18 cellular contexts compared by ENCODE assay signal in the genomic region with DNA sequence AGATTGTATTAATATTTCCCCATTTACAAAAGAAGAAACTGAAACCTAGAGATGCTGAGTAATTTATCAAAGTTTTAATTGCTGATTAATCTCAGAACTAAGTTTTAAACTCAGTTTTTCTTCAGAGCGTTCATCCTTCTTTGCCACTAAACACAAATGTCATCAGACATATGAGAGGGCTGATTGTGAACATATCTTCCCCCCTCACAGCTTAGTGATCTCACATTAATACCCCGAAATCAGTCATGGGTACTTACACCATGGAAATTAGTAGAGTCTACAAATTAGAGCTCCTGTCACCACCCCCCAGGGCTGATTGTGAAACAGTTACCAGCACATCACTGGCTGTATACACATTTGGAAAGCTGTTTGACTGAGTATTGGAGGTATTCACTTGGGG.
"Had no signal": no experiment of that assay in that cellular context is flagged by ENCODE, and none has a peak within 500 bp of the region (broad histone marks: within the 10 kb centered on the region; RNA-seq: fewer than 3 reads in every experiment).

No MANE protein-coding gene starts in this region.

- ATAC-seq: body of pancreas; gastrocnemius medialis; heart left ventricle; left cardiac atrium; natural killer cell; right cardiac atrium; stimulated activated naive CD8-positive, alpha-beta T cell treated with anti-CD3 and anti-CD28 coated beads, Interleukin-15, amount 100 ng/mL, for 72 hours had no signal

- H3K27me3 Mint-ChIP-seq: activated naive CD4-positive, alpha-beta T cell treated with anti-CD3 and anti-CD28 coated beads, Interleukin-2, amount 50 U/mL, for 24 hours; stimulated activated naive CD8-positive, alpha-beta T cell treated with anti-CD3 and anti-CD28 coated beads, Interleukin-15, amount 100 ng/mL, for 72 hours had no signal

- DNase-seq: activated gamma-delta T cell; activated T-cell treated with anti-CD3 and anti-CD28 coated beads, Interleukin-2, amount 50 U/mL, for 72 hours; anterior cingulate cortex; body of pancreas; cortex of kidney; endodermal cell; esophagus squamous epithelium; gastrocnemius medialis; heart left ventricle; islet precursor cell; left cardiac atrium; midbrain; natural killer cell; ovary; right cardiac atrium; stimulated activated naive CD8-positive, alpha-beta T cell treated with anti-CD3 and anti-CD28 coated beads, Interleukin-15, amount 100 ng/mL, for 72 hours; tibial artery had no signal

- H3K36me3 Mint-ChIP-seq: natural killer cell had no signal

- H3K4me1 Mint-ChIP-seq: activated naive CD4-positive, alpha-beta T cell treated with anti-CD3 and anti-CD28 coated beads, Interleukin-2, amount 50 U/mL, for 24 hours; natural killer cell; stimulated activated naive CD8-positive, alpha-beta T cell treated with anti-CD3 and anti-CD28 coated beads, Interleukin-15, amount 100 ng/mL, for 72 hours had no signal

- H3K9me3 Mint-ChIP-seq: activated naive CD4-positive, alpha-beta T cell treated with anti-CD3 and anti-CD28 coated beads, Interleukin-2, amount 50 U/mL, for 24 hours; activated T-cell treated with anti-CD3 and anti-CD28 coated beads, Interleukin-2, amount 50 U/mL, for 72 hours; stimulated activated naive CD8-positive, alpha-beta T cell treated with anti-CD3 and anti-CD28 coated beads, Interleukin-15, amount 100 ng/mL, for 72 hours had no signal

- H3K4me3 Mint-ChIP-seq: activated naive CD4-positive, alpha-beta T cell treated with anti-CD3 and anti-CD28 coated beads, Interleukin-2, amount 50 U/mL, for 24 hours; activated T-cell treated with anti-CD3 and anti-CD28 coated beads, Interleukin-2, amount 50 U/mL, for 72 hours; endodermal cell; natural killer cell; stimulated activated naive CD8-positive, alpha-beta T cell treated with anti-CD3 and anti-CD28 coated beads, Interleukin-15, amount 100 ng/mL, for 72 hours had no signal

- H3K27ac Mint-ChIP-seq: activated naive CD4-positive, alpha-beta T cell treated with anti-CD3 and anti-CD28 coated beads, Interleukin-2, amount 50 U/mL, for 24 hours; activated T-cell treated with anti-CD3 and anti-CD28 coated beads, Interleukin-2, amount 50 U/mL, for 72 hours; endodermal cell; natural killer cell; stimulated activated naive CD8-positive, alpha-beta T cell treated with anti-CD3 and anti-CD28 coated beads, Interleukin-15, amount 100 ng/mL, for 72 hours had no signal
